Comparison of ENCODE assay signal across 8 cellular contexts in the genomic region with DNA sequence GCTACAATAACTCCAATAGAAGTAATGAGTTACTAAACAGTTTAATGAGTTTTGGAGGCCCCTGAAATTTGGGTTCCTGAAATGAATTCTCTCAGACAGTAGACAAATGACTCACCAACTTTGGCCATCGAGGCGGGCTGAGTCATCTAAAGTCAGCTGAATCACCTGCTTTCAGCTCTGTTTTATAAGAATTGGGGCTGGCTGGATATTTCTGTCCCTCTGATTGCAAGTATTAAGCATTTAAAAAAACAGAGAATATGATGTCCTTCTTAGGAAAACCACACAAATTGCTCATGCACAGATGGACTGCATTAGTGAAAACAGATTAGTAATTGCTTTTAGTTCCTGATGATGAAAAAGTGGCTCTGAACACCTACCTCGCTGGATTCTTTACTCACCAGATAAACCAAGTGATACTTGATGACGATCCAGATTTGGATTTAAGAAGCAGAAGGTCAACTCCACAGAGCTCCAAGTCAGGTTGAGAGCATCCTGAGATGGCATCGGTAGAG. TPM values are rescaled to one million over a fixed set of nuclear protein-coding genes. Genes with fewer than 3 reads are reported as not detected.
A peak's percentile ranks its signal among the peaks of the same experiment; 100 is the strongest.
DNase-seq lines count a peak whose midpoint lies in the region; ATAC-seq and FAIRE-seq lines count a peak whose summit lies in the region.

No MANE protein-coding gene starts in this region.

- peak overlapping the region; percentile 24 for H3K4me3 Mint-ChIP-seq in activated naive CD8-positive, alpha-beta T cell treated with anti-CD3 and anti-CD28 coated beads, Interleukin-2, amount 50 U/mL, for 24 hours
- no peak overlapping the region for H3K4me3 Mint-ChIP-seq in stimulated activated memory B cell treated with anti-CD40 and anti-IgM and Interleukin-4, amounts not matched to agents 10 μg/mL and 1 μg/mL and 100 μg/mL, for 72 hours
- no peak overlapping the region for H3K4me3 Mint-ChIP-seq in T-helper 17 cell

- FAIRE-seq in GM18507 (lab: Jason Lieb, UNC) = peak; percentile 56

- DNase-seq in GM18507 (ENCODE audit: extremely low spot score, insufficient read length, low read depth) (no peak), NOMO-1 treated with DMSO at 0.1 percent for 48 hours (lab: John Stamatoyannopoulos, UW; ENCODE audit: unreplicated experiment) (peak; percentile 81), kidney tubule cell (ENCODE audit: low spot score) (peak; percentile 99), NCI-H1694 treated with DMSO at 0.1 percent for 48 hours (lab: John Stamatoyannopoulos, UW) (no peak), T-helper 17 cell (no peak)
- peak; percentile 58 for DNase-seq in activated naive CD8-positive, alpha-beta T cell treated with anti-CD3 and anti-CD28 coated beads, Interleukin-2, amount 50 U/mL, for 24 hours

- peaks cover 9% of the 10 kb centered on the region for H3K9me3 Mint-ChIP-seq in activated naive CD8-positive, alpha-beta T cell treated with anti-CD3 and anti-CD28 coated beads, Interleukin-2, amount 50 U/mL, for 24 hours
- H3K9me3 Mint-ChIP-seq in stimulated activated memory B cell treated with anti-CD40 and anti-IgM and Interleukin-4, amounts not matched to agents 10 μg/mL and 1 μg/mL and 100 μg/mL, for 72 hours = no peaks in the 10 kb centered on the region

- ATAC-seq in HG02642 (IDR thresholded peaks at IDR 0.05; ENCODE audit: poor library complexity, unreplicated experiment) = peak; percentile 90
- ATAC-seq in activated naive CD8-positive, alpha-beta T cell treated with anti-CD3 and anti-CD28 coated beads, Interleukin-2, amount 50 U/mL, for 24 hours = peak; percentile 86
- peak; percentile 76 for ATAC-seq in stimulated activated memory B cell treated with anti-CD40 and anti-IgM and Interleukin-4, amounts not matched to agents 10 μg/mL and 1 μg/mL and 100 μg/mL, for 72 hours
- no peak for ATAC-seq in T-helper 17 cell

- no peaks in the 10 kb centered on the region for H3K9me3 ChIP-seq in T-helper 17 cell (ENCODE audit: control insufficient read depth, low read length, poor library complexity, severe bottlenecking)

- H3K27ac Mint-ChIP-seq in activated naive CD8-positive, alpha-beta T cell treated with anti-CD3 and anti-CD28 coated beads, Interleukin-2, amount 50 U/mL, for 24 hours = peak overlapping the region; percentile 45
- H3K27ac Mint-ChIP-seq in stimulated activated memory B cell treated with anti-CD40 and anti-IgM and Interleukin-4, amounts not matched to agents 10 μg/mL and 1 μg/mL and 100 μg/mL, for 72 hours = peak overlapping the region; percentile 50
- no peak overlapping the region for H3K27ac Mint-ChIP-seq in T-helper 17 cell

- no peaks in the 10 kb centered on the region for H3K36me3 Mint-ChIP-seq in activated naive CD8-positive, alpha-beta T cell treated with anti-CD3 and anti-CD28 coated beads, Interleukin-2, amount 50 U/mL, for 24 hours (ENCODE audit: low read depth)
- no peaks in the 10 kb centered on the region for H3K36me3 Mint-ChIP-seq in stimulated activated memory B cell treated with anti-CD40 and anti-IgM and Interleukin-4, amounts not matched to agents 10 μg/mL and 1 μg/mL and 100 μg/mL, for 72 hours
- no peaks in the 10 kb centered on the region for H3K36me3 Mint-ChIP-seq in T-helper 17 cell (ENCODE audit: low read depth)

- H3K27me3 Mint-ChIP-seq in activated naive CD8-positive, alpha-beta T cell treated with anti-CD3 and anti-CD28 coated beads, Interleukin-2, amount 50 U/mL, for 24 hours = peaks cover 6% of the 10 kb centered on the region
- no peaks in the 10 kb centered on the region for H3K27me3 Mint-ChIP-seq in stimulated activated memory B cell treated with anti-CD40 and anti-IgM and Interleukin-4, amounts not matched to agents 10 μg/mL and 1 μg/mL and 100 μg/mL, for 72 hours
- peaks cover 8% of the 10 kb centered on the region for H3K27me3 Mint-ChIP-seq in T-helper 17 cell

- peaks cover 26% of the 10 kb centered on the region for H3K4me1 Mint-ChIP-seq in activated naive CD8-positive, alpha-beta T cell treated with anti-CD3 and anti-CD28 coated beads, Interleukin-2, amount 50 U/mL, for 24 hours
- peaks cover 16% of the 10 kb centered on the region for H3K4me1 Mint-ChIP-seq in stimulated activated memory B cell treated with anti-CD40 and anti-IgM and Interleukin-4, amounts not matched to agents 10 μg/mL and 1 μg/mL and 100 μg/mL, for 72 hours
- H3K4me1 Mint-ChIP-seq in T-helper 17 cell = peaks cover 2% of the 10 kb centered on the region

RNA-seq across cellular contexts. Expression of gene ZNF365, which starts 59.1 kb away (rescaled TPM):
- 1 to 10 TPM; 1.6 to 3.4 TPM for total RNA-seq in T-helper 17 cell

Comparison
In these comparisons a context has a peak if more than half of its experiments do, and no peak if none do; other contexts are left out.
1. DNase-seq: peak in NOMO-1 treated with DMSO at 0.1 percent for 48 hours (single experiment), activated naive CD8-positive, alpha-beta T cell treated with anti-CD3 and anti-CD28 coated beads, Interleukin-2, amount 50 U/mL, for 24 hours (single experiment) and kidney tubule cell (single experiment); none in GM18507 (single experiment), NCI-H1694 treated with DMSO at 0.1 percent for 48 hours (single experiment) and T-helper 17 cell (0 of 3).